8 cellular contexts compared by ENCODE assay signal in genomic region chr5:6732634-6733410, GRCh38. TPM values are rescaled to one million over a fixed set of nuclear protein-coding genes. Genes with fewer than 3 reads are reported as not detected.
DNase-seq lines count a peak whose midpoint lies in the region; ATAC-seq and TF ChIP-seq lines count a peak whose summit lies in the region.

No MANE protein-coding gene starts in this region.

- peaks cover 44% of the 10 kb centered on the region for H3K4me1 ChIP-seq in mesodermal cell (ENCODE audit: control insufficient read depth, insufficient read depth, low read length, poor library complexity, severe bottlenecking)

- DNase-seq in AG04450 (ENCODE audit: low read depth, low spot score) (no peak), choroid plexus epithelial cell (ENCODE audit: low read depth) (peak; percentile 64), GF-D8 (lab: John Stamatoyannopoulos, UW) (no peak)
- no peak for DNase-seq in activated CD8-positive, alpha-beta memory T cell treated with anti-CD3 and anti-CD28 coated beads, Interleukin-2, amount 50 U/mL, for 4 hours

- no peaks in the 10 kb centered on the region for H3K9me3 ChIP-seq in AG04450 (ENCODE audit: control insufficient read depth, insufficient read depth, low read length)
- no peaks in the 10 kb centered on the region for H3K9me3 ChIP-seq in mesodermal cell (ENCODE audit: control insufficient read depth, low read length)

- peak overlapping the region in 2 of 4 donors; percentile 41 to 43 for H3K4me3 Mint-ChIP-seq in IgD-negative memory B cell

- CTCF ChIA-PET in AG04450 (lab: Charles Lee): interaction anchor here (1.2 to 3.9 kb wide), 3 partner anchors 10 to 100 kb away, joined by 3 to 24 read pairs (median 5); partner anchors contain the start of genes NSUN2 and SRD5A1

- H3K27ac ChIP-seq in AG04450 (ENCODE audit: low read depth, low read length): peak overlapping the region; percentile 97
- peak overlapping the region; percentile 84 for H3K27ac ChIP-seq in mesodermal cell (ENCODE audit: low read depth, low read length, severe bottlenecking)

- peaks cover 2% of the 10 kb centered on the region for H3K27me3 Mint-ChIP-seq in IgD-negative memory B cell

- H3K4me3 ChIP-seq in AG04450 (ENCODE audit: low read depth, low read length) (peak overlapping the region; percentile 39), choroid plexus epithelial cell (ENCODE audit: low read depth, low read length) (peak overlapping the region; percentile 15), mesodermal cell (ENCODE audit: extremely low read depth, insufficient read depth, low read length, poor library complexity, severe bottlenecking) (no peak overlapping the region)

- POLR2A ChIA-PET in AG04450 (lab: Yijun Ruan, JAX): interaction anchor here (1.0 to 1.7 kb wide), 4 partner anchors 20 to 355 kb away, joined by 3 to 5 read pairs (median 4); partner anchors contain the start of genes MED10, NSUN2, SRD5A1 and TENT4A

- H3K36me3 Mint-ChIP-seq in IgD-negative memory B cell: peaks cover 12% of the 10 kb centered on the region

- 80 to 91% methylated on average over 6 of the region's 13 CpGs for WGBS in mesodermal cell (ENCODE audit: insufficient coverage in 2 of 2), 2 experiments

- ATAC-seq in GM21619 (IDR thresholded peaks at IDR 0.05; ENCODE audit: unreplicated experiment) (no peak), GM18519 (IDR thresholded peaks at IDR 0.05; ENCODE audit: low FRiP score, unreplicated experiment) (no peak)

- H3K36me3 ChIP-seq in mesodermal cell (ENCODE audit: control insufficient read depth, insufficient read depth, low read length): peaks cover 14% of the 10 kb centered on the region

- H3K9me3 Mint-ChIP-seq in IgD-negative memory B cell: no peaks in the 10 kb centered on the region

- H3K27me3 ChIP-seq in AG04450 (ENCODE audit: control insufficient read depth, insufficient read depth, low read length): no peaks in the 10 kb centered on the region

- peaks cover 53 to 61% (median 61%) of the 10 kb centered on the region in 3 donors for H3K4me1 Mint-ChIP-seq in IgD-negative memory B cell

- TF ChIP-seq CTCF in AG04450 (IDR thresholded peaks at IDR 0.05; ENCODE audit: low read depth, low read length): no peak
- no peak for TF ChIP-seq CTCF in choroid plexus epithelial cell (conservative IDR thresholded peaks at IDR 0.05; ENCODE audit: low read depth, low read length)

- peak overlapping the region in 2 of 3 donors; percentile 20 to 73 for H3K27ac Mint-ChIP-seq in IgD-negative memory B cell

RNA-seq across cellular contexts. Expression of gene TENT4A, which starts 19.6 kb away (rescaled TPM):
- polyA plus RNA-seq in AG04450 (2011; rRNA removed) (4.0 and 7.3 TPM in 2 replicates), IgD-negative memory B cell (1.6 TPM)
- 12.2 and 12.3 TPM in 2 replicates for polyA minus RNA-seq in AG04450 (2011; rRNA and poly(A)+ RNA removed)
- 19.0 TPM for polyA plus RNA-seq in mesodermal cell (2013, experiment 1 of 2)
- polyA plus RNA-seq in mesodermal cell (2013, experiment 2 of 2): 22.3 TPM
